ENCODE assay signal across 13 cellular contexts in genomic region chr3:152436707-152437615, GRCh38.
DNase-seq lines count a peak whose midpoint lies in the region; ATAC-seq and TF ChIP-seq lines count a peak whose summit lies in the region.
"Had no signal": no experiment of that assay in that cellular context is flagged by ENCODE, and none has a peak within 500 bp of the region (broad histone marks: within the 10 kb centered on the region; RNA-seq: fewer than 3 reads in every experiment).

No MANE protein-coding gene starts in this region.

- peaks cover 76% of the 10 kb centered on the region for H3K36me3 Mint-ChIP-seq in stimulated activated naive CD8-positive, alpha-beta T cell treated with anti-CD3 and anti-CD28 coated beads, Interleukin-15, Interleukin-2, amounts not matched to agents 100 ng/mL and 50 ng/mL, for 24 hours (ENCODE audit: low read depth)
- H3K36me3 Mint-ChIP-seq in activated naive CD8-positive, alpha-beta T cell treated with anti-CD3 and anti-CD28 coated beads, Interleukin-2, amount 10 ng/mL, durations not matched to agents 7 days and 5 days = peaks cover 54% of the 10 kb centered on the region

- TF ChIP-seq CTCF in vagina (IDR thresholded peaks at IDR 0.05) = no peak

- no peak for DNase-seq in stimulated activated naive CD8-positive, alpha-beta T cell treated with anti-CD3 and anti-CD28 coated beads, Interleukin-15, Interleukin-2, amounts not matched to agents 100 U/mL and 50 U/mL, for 24 hours
- DNase-seq in activated naive CD8-positive, alpha-beta T cell treated with anti-CD3 and anti-CD28 coated beads, Interleukin-2, amount 10 ng/mL, durations not matched to agents 7 days and 5 days = no peak
- DNase-seq in lung microvascular endothelial cell (ENCODE audit: low read depth in 2 of 2) (peak; percentile 55 to 72), vagina (ENCODE audit: extremely low spot score in 2 of 2) (no peak), DMS53 (lab: John Stamatoyannopoulos, UW) (no peak), NCI-H345 treated with DMSO at 0.1 percent for 48 hours (lab: John Stamatoyannopoulos, UW; ENCODE audit: unreplicated experiment) (no peak)
- DNase-seq in effector CD8-positive, alpha-beta T cell (lab: John Stamatoyannopoulos, UW) = no peak
- DNase-seq: amygdala, foreskin fibroblast, H9, NCI-H524 treated with DMSO at 0.1 percent for 48 hours had no signal

- no peak overlapping the region for H3K4me3 Mint-ChIP-seq in stimulated activated naive CD8-positive, alpha-beta T cell treated with anti-CD3 and anti-CD28 coated beads, Interleukin-15, Interleukin-2, amounts not matched to agents 100 ng/mL and 50 ng/mL, for 24 hours
- H3K4me3 Mint-ChIP-seq in activated naive CD8-positive, alpha-beta T cell treated with anti-CD3 and anti-CD28 coated beads, Interleukin-2, amount 10 ng/mL, durations not matched to agents 7 days and 5 days = no peak overlapping the region
- H3K4me3 Mint-ChIP-seq: H9, neural crest cell had no signal

- peaks cover 44% of the 10 kb centered on the region for H3K4me1 ChIP-seq in vagina

- intact Hi-C loops in vagina (cut with DNase I) = no loop called here

- peak overlapping the region; percentile 67 for H3K27ac Mint-ChIP-seq in stimulated activated naive CD8-positive, alpha-beta T cell treated with anti-CD3 and anti-CD28 coated beads, Interleukin-15, Interleukin-2, amounts not matched to agents 100 ng/mL and 50 ng/mL, for 24 hours
- H3K27ac Mint-ChIP-seq in activated naive CD8-positive, alpha-beta T cell treated with anti-CD3 and anti-CD28 coated beads, Interleukin-2, amount 10 ng/mL, durations not matched to agents 7 days and 5 days = peak overlapping the region; percentile 48

- POLR2A ChIA-PET in activated naive CD8-positive, alpha-beta T cell treated with anti-CD3 and anti-CD28 coated beads, Interleukin-2, amount 10 ng/mL, durations not matched to agents 7 days and 5 days (lab: Charles Lee) = interaction anchor here (0.6 kb wide), 1 partner anchor 126 kb away, joined by 9 read pairs; no protein-coding TSS in a partner anchor

- H3K9me3 ChIP-seq in vagina = peaks cover 7% of the 10 kb centered on the region

- peaks cover 4% of the 10 kb centered on the region for H3K9me3 Mint-ChIP-seq in stimulated activated naive CD8-positive, alpha-beta T cell treated with anti-CD3 and anti-CD28 coated beads, Interleukin-15, Interleukin-2, amounts not matched to agents 100 ng/mL and 50 ng/mL, for 24 hours
- H3K9me3 Mint-ChIP-seq in activated naive CD8-positive, alpha-beta T cell treated with anti-CD3 and anti-CD28 coated beads, Interleukin-2, amount 10 ng/mL, durations not matched to agents 7 days and 5 days = peaks cover 3% of the 10 kb centered on the region

- peaks cover 71% of the 10 kb centered on the region for H3K4me1 Mint-ChIP-seq in stimulated activated naive CD8-positive, alpha-beta T cell treated with anti-CD3 and anti-CD28 coated beads, Interleukin-15, Interleukin-2, amounts not matched to agents 100 ng/mL and 50 ng/mL, for 24 hours (ENCODE audit: low read depth)
- peaks cover 39% of the 10 kb centered on the region for H3K4me1 Mint-ChIP-seq in activated naive CD8-positive, alpha-beta T cell treated with anti-CD3 and anti-CD28 coated beads, Interleukin-2, amount 10 ng/mL, durations not matched to agents 7 days and 5 days

- H3K27me3 ChIP-seq in vagina = no peaks in the 10 kb centered on the region

- H3K4me3 ChIP-seq in vagina = no peak overlapping the region

- H3K27ac ChIP-seq in vagina = peak overlapping the region; percentile 23

- TF ChIP-seq POLR2A in vagina (IDR thresholded peaks at IDR 0.05) = no peak

- peaks cover 0 to 12% of the 10 kb centered on the region in 2 donors for H3K36me3 ChIP-seq in vagina

- no peaks in the 10 kb centered on the region for H3K27me3 Mint-ChIP-seq in stimulated activated naive CD8-positive, alpha-beta T cell treated with anti-CD3 and anti-CD28 coated beads, Interleukin-15, Interleukin-2, amounts not matched to agents 100 ng/mL and 50 ng/mL, for 24 hours
- H3K27me3 Mint-ChIP-seq in activated naive CD8-positive, alpha-beta T cell treated with anti-CD3 and anti-CD28 coated beads, Interleukin-2, amount 10 ng/mL, durations not matched to agents 7 days and 5 days = no peaks in the 10 kb centered on the region

- no peak for ATAC-seq in stimulated activated naive CD8-positive, alpha-beta T cell treated with anti-CD3 and anti-CD28 coated beads, Interleukin-15, Interleukin-2, amounts not matched to agents 100 U/mL and 50 U/mL, for 24 hours
- ATAC-seq in activated naive CD8-positive, alpha-beta T cell treated with anti-CD3 and anti-CD28 coated beads, Interleukin-2, amount 10 ng/mL, durations not matched to agents 7 days and 5 days (ENCODE audit: low read depth) = no peak

Comparison
In these comparisons a context has a peak if more than half of its experiments do, and no peak if none do; other contexts are left out.
1. DNase-seq: peak in lung microvascular endothelial cell (2 of 2); none in stimulated activated naive CD8-positive, alpha-beta T cell treated with anti-CD3 and anti-CD28 coated beads, Interleukin-15, Interleukin-2, amounts not matched to agents 100 U/mL and 50 U/mL, for 24 hours (single experiment), activated naive CD8-positive, alpha-beta T cell treated with anti-CD3 and anti-CD28 coated beads, Interleukin-2, amount 10 ng/mL, durations not matched to agents 7 days and 5 days (single experiment), vagina (0 of 2), DMS53 (single experiment), NCI-H345 treated with DMSO at 0.1 percent for 48 hours (single experiment) and effector CD8-positive, alpha-beta T cell (single experiment).